13 cellular contexts compared by ENCODE assay signal in genomic region chr15:50767332-50767861, GRCh38. TPM values are rescaled to one million over a fixed set of nuclear protein-coding genes. Genes with fewer than 3 reads are reported as not detected.
DNase-seq lines count a peak whose midpoint lies in the region; ATAC-seq, FAIRE-seq and TF ChIP-seq lines count a peak whose summit lies in the region.
"Had no signal": no experiment of that assay in that cellular context is flagged by ENCODE, and none has a peak within 500 bp of the region (broad histone marks: within the 10 kb centered on the region; RNA-seq: fewer than 3 reads in every experiment).

No MANE protein-coding gene starts in this region.

- H3K4me3 ChIP-seq in HepG2 (replicated peaks in 1 of 3; ENCODE audit: insufficient read depth in 1 of 3, low read depth in 2 of 3, low read length in 3 of 3) (no peak overlapping the region), right lobe of liver (no peak overlapping the region), K562 (no peak overlapping the region)
- H3K4me3 ChIP-seq: SJSA1 had no signal

- TF ChIP-seq RAD21 in HepG2 (CRISPR knock-in tag; IDR thresholded peaks at IDR 0.05) (no peak), K562 (CRISPR knock-in tag; conservative IDR thresholded peaks at IDR 0.05 in 1 of 2, IDR thresholded peaks at IDR 0.05 in 1 of 2) (no peak)

- POLR2A ChIA-PET in HepG2 (lab: Yijun Ruan, JAX) (interaction anchor here (1.5 kb wide), 1 partner anchor 49 kb away, joined by 4 read pairs; no protein-coding TSS in a partner anchor), K562 (lab: Yijun Ruan, JAX) (interaction anchor here (1.0 kb wide), 1 partner anchor 12 kb away, joined by 3 read pairs; no protein-coding TSS in a partner anchor)

- H4K20me1 ChIP-seq in HepG2 (ENCODE audit: insufficient read depth, low read length) = no peaks in the 10 kb centered on the region
- no peaks in the 10 kb centered on the region for H4K20me1 ChIP-seq in K562 (replicated peaks; ENCODE audit: control insufficient read depth, insufficient read depth, low read length)

- H3K36me3 ChIP-seq in HepG2 (replicated peaks in 1 of 2; ENCODE audit: control insufficient read depth in 1 of 2, insufficient read depth in 2 of 2, low read length in 2 of 2) (no peaks in the 10 kb centered on the region), right lobe of liver (no peaks in the 10 kb centered on the region), K562 (ENCODE audit: control insufficient read depth, insufficient read depth, low read length) (no peaks in the 10 kb centered on the region)
- H3K36me3 ChIP-seq: neutrophil, SJSA1 had no signal

- H3K4me1 ChIP-seq in HepG2 (ENCODE audit: insufficient read depth, low read length) = peaks cover 47% of the 10 kb centered on the region
- H3K4me1 ChIP-seq in right lobe of liver = peaks cover 0 to 14% (median 0%) of the 10 kb centered on the region in 4 donors
- peaks cover 8 to 14% of the 10 kb centered on the region in 2 experiments; a peak in 4 of 5 replicates for H3K4me1 ChIP-seq in K562 (replicated peaks in 1 of 2; ENCODE audit: control insufficient read depth in 2 of 2, insufficient read depth in 2 of 2, low read length in 2 of 2)

- H3K27me3 ChIP-seq in HepG2 (ENCODE audit: control insufficient read depth in 1 of 2, insufficient read depth in 2 of 2, low read length in 2 of 2) (no peaks in the 10 kb centered on the region; a peak in 1 of 5 replicates), right lobe of liver (no peaks in the 10 kb centered on the region), K562 (ENCODE audit: control insufficient read depth in 2 of 2, insufficient read depth in 2 of 2, low read length in 2 of 2) (no peaks in the 10 kb centered on the region)
- H3K27me3 ChIP-seq: SJSA1 had no signal

- TF ChIP-seq POLR2A in HepG2 (IDR thresholded peaks at IDR 0.05; ENCODE audit: insufficient read depth in 1 of 2, low read depth in 2 of 2, low read length in 2 of 2) = no peak
- TF ChIP-seq POLR2A in right lobe of liver (IDR thresholded peaks at IDR 0.05) = no peak
- no peak for TF ChIP-seq POLR2A in K562 (conservative IDR thresholded peaks at IDR 0.05)

- H3K27ac ChIP-seq in HepG2 (ENCODE audit: extremely low read length, insufficient read depth, low read length) = no peak overlapping the region
- H3K27ac ChIP-seq in right lobe of liver = no peak overlapping the region
- H3K27ac ChIP-seq in K562 (ENCODE audit: extremely low read depth, low read depth, low read length) = no peak overlapping the region
- H3K27ac ChIP-seq: C4-2B, neutrophil, SJSA1 had no signal

- CTCF ChIA-PET in HepG2 (lab: Yijun Ruan, JAX; ENCODE audit: low intra/inter-chr PET ratio, low total read pairs) (no interaction called here), K562 (lab: Yijun Ruan, JAX; ENCODE audit: low intra/inter-chr PET ratio) (no interaction called here)

- H3K9me3 ChIP-seq in HepG2 (ENCODE audit: low read length) (no peaks in the 10 kb centered on the region), right lobe of liver (no peaks in the 10 kb centered on the region), K562 (replicated peaks; ENCODE audit: control insufficient read depth, insufficient read depth, low read depth, low read length) (no peaks in the 10 kb centered on the region)
- H3K9me3 ChIP-seq: neutrophil, SJSA1 had no signal

- no peak for TF ChIP-seq CTCF in HepG2 (CRISPR knock-in tag; IDR thresholded peaks at IDR 0.05)
- TF ChIP-seq CTCF in right lobe of liver (IDR thresholded peaks at IDR 0.05) = no peak
- TF ChIP-seq CTCF in K562 (IDR thresholded peaks at IDR 0.05 in 2 of 3, conservative IDR thresholded peaks at IDR 0.05 in 1 of 3; ENCODE audit: insufficient read depth in 2 of 3, low read depth in 1 of 3, low read length in 3 of 3) = no peak

- intact Hi-C loops in HepG2 (cut with micrococcal nuclease; ENCODE audit: unreplicated experiment) (loop anchor here (5.0 kb wide), 1 partner anchor 80 kb away; the partner anchor contains the start of gene TRPM7), right lobe of liver (cut with DNase I) (loop anchor here in 1 of 2 donors (10.0 kb wide), 1 partner anchor 83 kb away; the partner anchor contains the start of gene TRPM7), K562 (cut with micrococcal nuclease) (loop anchor here (10.0 kb wide), 1 partner anchor 117 kb away; no protein-coding TSS in a partner anchor)

- in situ Hi-C loops in HepG2 (cut with HindIII; ENCODE audit: extremely low pct_ligation_motif_present, low pct_unique_long_range_greater_than_20kb) (no loop called here), K562 (cut with MboI) (no loop called here)

- FAIRE-seq in HepG2 (lab: Jason Lieb, UNC) (no peak), K562 (lab: Jason Lieb, UNC) (no peak)

- no peak for DNase-seq in HepG2 (ENCODE audit: low spot score)
- no peak for DNase-seq in right lobe of liver
- no peak for DNase-seq in K562 (ENCODE audit: extremely low read depth in 1 of 4, low spot score in 3 of 4)
- DNase-seq in myocyte (ENCODE audit: low read depth) = peak; percentile 35
- DNase-seq in OCI-M1 (lab: John Stamatoyannopoulos, UW) = no peak
- no peak for DNase-seq in cerebellum (ENCODE audit: low spot score)
- no peak for DNase-seq in NCI-H2227 treated with DMSO at 0.1 percent for 48 hours (lab: John Stamatoyannopoulos, UW)
- DNase-seq: activated CD4-positive, alpha-beta T cell treated with anti-CD3 and anti-CD28 coated beads, Interleukin-2, amount 50 U/mL, for 1 hour; NCI-H510A had no signal

- BruUV-seq in HepG2 (replicated peaks; lab: Mats Ljungman, UMichigan) = no TSS peak
- BruUV-seq in K562 (replicated peaks; lab: Mats Ljungman, UMichigan) = no TSS peak

- H2AFZ ChIP-seq in HepG2 (ENCODE audit: low read length) (peak overlapping the region; percentile 42), K562 (ENCODE audit: low read depth, low read length) (peak overlapping the region; percentile 63)

- H3K79me2 ChIP-seq in HepG2 (ENCODE audit: insufficient read depth, low read length) = peaks cover 18% of the 10 kb centered on the region
- H3K79me2 ChIP-seq in K562 (ENCODE audit: control insufficient read depth, insufficient read depth, low read length) = peaks cover 26% of the 10 kb centered on the region

- H3K9me1 ChIP-seq in K562 (ENCODE audit: control insufficient read depth, insufficient read depth, low read length) = no peaks in the 10 kb centered on the region

- peak overlapping the region; percentile 85 for H3K4me2 ChIP-seq in HepG2 (ENCODE audit: low read depth, low read length)
- H3K4me2 ChIP-seq in K562 (ENCODE audit: insufficient read depth, low read length) = no peak overlapping the region

- no peak for ATAC-seq in HepG2
- ATAC-seq in right lobe of liver = no peak
- ATAC-seq in K562 = no peak
- no peak for ATAC-seq in GM21619 (IDR thresholded peaks at IDR 0.05; ENCODE audit: unreplicated experiment)

- no peak overlapping the region for H3K9ac ChIP-seq in HepG2 (ENCODE audit: insufficient read depth, low read depth, low read length)
- no peak overlapping the region for H3K9ac ChIP-seq in K562 (ENCODE audit: insufficient read depth in 1 of 2, low read depth in 2 of 2, low read length in 2 of 2)

- WGBS in HepG2 (ENCODE audit: low lambda C conversion rate) = 16% methylated on average over 2 of the region's 2 CpGs
- WGBS in right lobe of liver (ENCODE audit: insufficient coverage, low coverage, low lambda C conversion rate, missing lambda C conversion rate) = 27% methylated on average over 2 of the region's 2 CpGs
- WGBS in K562 (ENCODE audit: insufficient coverage, low coverage, missing lambda C conversion rate) = 48% methylated on average over 2 of the region's 2 CpGs

- TF ChIP-seq EP300 in HepG2 (IDR thresholded peaks at IDR 0.05; ENCODE audit: low read depth in 2 of 2, low read length in 2 of 2) = no peak
- no peak for TF ChIP-seq EP300 in HepG2 (CRISPR knock-in tag; IDR thresholded peaks at IDR 0.05; ENCODE audit: borderline replicate concordance)
- TF ChIP-seq EP300 in K562 (IDR thresholded peaks at IDR 0.05; ENCODE audit: low read length) = no peak

RNA-seq across cellular contexts. Expression of gene SPPL2A, which starts 1.9 kb away (rescaled TPM):
- 69.9 and 105 TPM in 2 replicates for total RNA-seq in HepG2 (2016; rRNA removed; fragmentation: Illumina TruSeq; extraction: Trizol)
- total RNA-seq in HepG2 (2016; cell fraction: cytosol; rRNA removed; fragmentation: Illumina TruSeq; extraction: Trizol; ENCODE audit: low read depth) = 27.3 and 31.2 TPM in 2 replicates
- total RNA-seq in HepG2 (2016; cell fraction: insoluble cytoplasmic fraction; rRNA removed; fragmentation: Illumina TruSeq; extraction: Trizol) = 66.5 and 98.8 TPM in 2 replicates
- total RNA-seq in HepG2 (2016; cell fraction: membrane; rRNA removed; fragmentation: Illumina TruSeq; extraction: Trizol) = 43.0 and 45.8 TPM in 2 replicates
- total RNA-seq in HepG2 (2016; cell fraction: nucleus; rRNA removed; fragmentation: Illumina TruSeq; extraction: Trizol) = 81.8 and 105 TPM in 2 replicates
- polyA plus RNA-seq in HepG2 (2011; rRNA removed) = 80.5 and 87.1 TPM in 2 replicates
- 28.9 and 46.4 TPM in 2 replicates for polyA plus RNA-seq in HepG2 (2011; cell fraction: cytosol; rRNA removed)
- 143 and 183 TPM in 2 replicates for polyA plus RNA-seq in HepG2 (2011; cell fraction: nucleus; rRNA removed)
- polyA plus RNA-seq in HepG2 (2012) = 73.6 TPM in 2 replicates
- 12.7 and 16.1 TPM in 2 replicates for polyA plus RNA-seq in HepG2 (2016; cell fraction: cytosol; fragmentation: Illumina TruSeq; extraction: Trizol; ENCODE audit: low read depth)
- polyA plus RNA-seq in HepG2 (2016; cell fraction: insoluble cytoplasmic fraction; fragmentation: Illumina TruSeq; extraction: Trizol; ENCODE audit: low read depth) = 38.1 and 38.6 TPM in 2 replicates
- polyA plus RNA-seq in HepG2 (2016; cell fraction: membrane; fragmentation: Illumina TruSeq; extraction: Trizol; ENCODE audit: low read depth) = 20.8 and 23.3 TPM in 2 replicates
- 101 TPM in 2 replicates for polyA plus RNA-seq in HepG2 (2016; cell fraction: nucleus; fragmentation: Illumina TruSeq; extraction: Trizol; ENCODE audit: insufficient read depth, low read depth)
- 29.8 and 31.4 TPM in 2 replicates for polyA minus RNA-seq in HepG2 (2011; rRNA and poly(A)+ RNA removed; ENCODE audit: low replicate concordance)
- 33.5 and 35.2 TPM in 2 replicates for polyA minus RNA-seq in HepG2 (2011; cell fraction: cytosol; rRNA and poly(A)+ RNA removed)
- polyA minus RNA-seq in HepG2 (2011; cell fraction: nucleus; rRNA and poly(A)+ RNA removed) = 51.2 and 70.0 TPM in 2 replicates
- total RNA-seq in right lobe of liver = 100 to 1,000 TPM in 5 of 6 experiments, 10 to 100 TPM in 1; 94.0 to 239 (median 120) TPM
- 80.4 and 149 TPM in 2 replicates for total RNA-seq in K562 (2011; cell fraction: chromatin; rRNA removed; ENCODE audit: low replicate concordance)
- total RNA-seq in K562 (2011; cell fraction: nucleolus; rRNA removed) = 38.4 and 42.5 TPM in 2 replicates
- total RNA-seq in K562 (2011; cell fraction: nucleoplasm; rRNA removed) = 78.7 and 84.5 TPM in 2 replicates
- total RNA-seq in K562 (2014; rRNA removed) = 29.1 and 32.2 TPM in 2 replicates
- 66.1 and 71.1 TPM in 2 replicates for total RNA-seq in K562 (2014; rRNA removed; fragmentation: Illumina TruSeq; extraction: Trizol)
- 35.7 and 41.8 TPM in 2 replicates for total RNA-seq in K562 (2015; rRNA removed; fragmentation: Illumina TruSeq; extraction: Trizol)
- 52.0 and 54.5 TPM in 2 replicates for total RNA-seq in K562 (2021)
- polyA plus RNA-seq in K562 (2011; rRNA removed) = 39.8 and 58.1 TPM in 2 replicates
- 16.9 and 27.0 TPM in 2 replicates for polyA plus RNA-seq in K562 (2011; cell fraction: cytosol; rRNA removed)
- 75.8 and 76.8 TPM in 2 replicates for polyA plus RNA-seq in K562 (2011; cell fraction: nucleus; rRNA removed)
- 30.7 and 45.2 TPM in 2 replicates for polyA plus RNA-seq in K562 (2012)
- polyA plus RNA-seq in K562 (2014; fragmentation: Illumina TruSeq; extraction: Trizol) = 38.0 and 42.8 TPM in 2 replicates
- polyA plus RNA-seq in K562 (2014; fragmentation: Nextera tagmentation; extraction: Ambion mirVana) = 10 to 100 TPM in 1 of 2 experiments, 1 to 10 TPM in 1; 9.8 to 14.7 TPM
- 40.0 and 47.3 TPM in 2 replicates for polyA plus RNA-seq in K562 (2014; rRNA removed)
- 47.6 and 51.1 TPM in 2 replicates for polyA minus RNA-seq in K562 (2011; rRNA and poly(A)+ RNA removed)
- polyA minus RNA-seq in K562 (2011; cell fraction: cytosol; rRNA and poly(A)+ RNA removed) = 11.4 and 25.4 TPM in 2 replicates
- polyA minus RNA-seq in K562 (2011; cell fraction: nucleus; rRNA and poly(A)+ RNA removed) = 13.3 and 20.2 TPM in 2 replicates
- 156 and 269 TPM in 2 replicates for total RNA-seq in myocyte
- polyA plus RNA-seq in myocyte (2012) = 48.0 TPM
- 34.8 TPM for total RNA-seq in cerebellum
